In genomic region chr19:9971341-9971897, GRCh38 we compare ENCODE assay signal across 35 cellular contexts. TPM values are rescaled to one million over a fixed set of nuclear protein-coding genes. Genes with fewer than 3 reads are reported as not detected.
"Had no signal": no experiment of that assay in that cellular context is flagged by ENCODE, and none has a peak within 500 bp of the region (broad histone marks: within the 10 kb centered on the region; RNA-seq: fewer than 3 reads in every experiment).

No MANE protein-coding gene starts in this region.

- H2AFZ ChIP-seq: parathyroid adenoma had no signal

- H3K36me3 ChIP-seq: ascending aorta had no signal

- H3K27ac ChIP-seq: ascending aorta, gastroesophageal sphincter, parathyroid adenoma, psoas muscle, sigmoid colon, vagina had no signal

- DNase-seq: activated CD4-positive, alpha-beta T cell treated with anti-CD3 and anti-CD28 coated beads for 36 hours; activated CD4-positive, CD25-positive, alpha-beta regulatory T cell; activated CD8-positive, alpha-beta memory T cell treated with anti-CD3 and anti-CD28 coated beads for 24 hours; activated CD8-positive, alpha-beta memory T cell treated with anti-CD3 and anti-CD28 coated beads, Interleukin-2, amount 50 U/mL, for 4 hours; activated gamma-delta T cell; activated naive CD4-positive, alpha-beta T cell treated with anti-CD3 and anti-CD28 coated beads, Interleukin-2, amount 10 ng/mL, durations not matched to agents 7 days and 5 days; activated naive CD8-positive, alpha-beta T cell treated with anti-CD3 and anti-CD28 coated beads, Interleukin-2, amount 10 ng/mL, durations not matched to agents 7 days and 5 days; activated T-cell treated with anti-CD3 and anti-CD28 coated beads, Interleukin-2, amount 50 U/mL, for 24 hours; caudate nucleus; cortex of kidney; head of caudate nucleus; hippocampal formation; kidney; left colon; naive B cell; nucleus accumbens; psoas muscle; sigmoid colon; small intestine; stimulated activated CD4-positive, alpha-beta T cell treated with anti-CD3 and anti-CD28 coated beads, Interleukin-4, amount 100 ng/mL, for 24 hours; stimulated activated naive CD8-positive, alpha-beta T cell treated with anti-CD3 and anti-CD28 coated beads, Interleukin-15, amount 100 ng/mL, for 72 hours; substantia nigra had no signal

- H3K4me3 ChIP-seq: ascending aorta, gastroesophageal sphincter, psoas muscle, sigmoid colon, vagina had no signal

- H3K27me3 ChIP-seq: ascending aorta, vagina had no signal

- FAIRE-seq: endothelial cell of umbilical vein, kidney, small intestine had no signal

- H3K79me2 ChIP-seq: parathyroid adenoma had no signal

- H3K9me3 ChIP-seq: ascending aorta, gastroesophageal sphincter, psoas muscle, sigmoid colon, vagina had no signal

- ATAC-seq: activated CD4-positive, alpha-beta T cell treated with anti-CD3 and anti-CD28 coated beads for 36 hours; gastroesophageal sphincter; left colon; psoas muscle; stimulated activated memory B cell treated with anti-CD40 and anti-IgM and Interleukin-4, amounts not matched to agents 10 μg/mL and 1 μg/mL and 100 μg/mL, for 72 hours had no signal

- H3K4me1 ChIP-seq: ascending aorta, gastroesophageal sphincter, parathyroid adenoma, psoas muscle, sigmoid colon, vagina had no signal

RNA-seq across cellular contexts. Expression of gene COL5A3, which starts 38.9 kb away (rescaled TPM):
- total RNA-seq: endothelial cell of umbilical vein had no signal
- polyA plus RNA-seq: endothelial cell of umbilical vein had no signal

RNA-seq across cellular contexts. Expression of gene RDH8, which starts 41.9 kb away (rescaled TPM):
- total RNA-seq: activated CD4-positive, alpha-beta T cell treated with anti-CD3 and anti-CD28 coated beads for 36 hours; activated naive CD8-positive, alpha-beta T cell treated with anti-CD3 and anti-CD28 coated beads, Interleukin-2, amount 10 ng/mL, durations not matched to agents 7 days and 5 days; ascending aorta; chondrocyte; endothelial cell of umbilical vein; fibroblast of lung; fibroblast of villous mesenchyme; gastroesophageal sphincter; kidney; left colon; lower leg skin; mesothelial cell of epicardium; neural crest cell; psoas muscle; sigmoid colon; vagina had no signal
- polyA plus RNA-seq: endothelial cell of umbilical vein, esophagus, psoas muscle, sigmoid colon, small intestine had no signal
